Comparison of ENCODE assay signal across 18 cellular contexts in the genomic region with DNA sequence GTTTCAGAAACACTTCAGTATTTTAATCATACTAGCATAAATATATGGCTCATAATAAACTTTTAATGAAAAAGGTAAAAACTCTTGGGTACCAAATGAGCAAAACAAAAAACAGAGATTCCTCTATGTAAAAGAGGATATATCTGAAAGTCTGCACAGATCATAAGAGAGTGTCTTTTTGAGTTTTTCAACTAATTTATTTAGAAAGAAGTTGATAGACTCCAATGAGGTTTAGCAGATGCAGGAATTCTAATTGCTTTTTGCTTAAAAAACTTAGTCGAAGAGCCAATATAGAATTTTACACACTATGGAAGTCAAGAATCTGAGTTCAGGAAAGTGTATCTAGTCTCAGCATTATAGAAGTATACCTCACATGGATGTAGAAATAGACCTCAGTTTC. TPM values are rescaled to one million over a fixed set of nuclear protein-coding genes. Genes with fewer than 3 reads are reported as not detected.
DNase-seq lines count a peak whose midpoint lies in the region; ATAC-seq and TF ChIP-seq lines count a peak whose summit lies in the region.
"Had no signal": no experiment of that assay in that cellular context is flagged by ENCODE, and none has a peak within 500 bp of the region (broad histone marks: within the 10 kb centered on the region; RNA-seq: fewer than 3 reads in every experiment).

No MANE protein-coding gene starts in this region.

- H3K9me3 ChIP-seq in esophagus muscularis mucosa: no peaks in the 10 kb centered on the region
- H3K9me3 ChIP-seq in psoas muscle: no peaks in the 10 kb centered on the region
- H3K9me3 ChIP-seq: uterus had no signal

- 0 out of 2 replicates have a peak, but pooled peaks cover under 1% of the 10 kb centered on the region for H4K20me1 ChIP-seq in GM23338 (replicated peaks; ENCODE audit: insufficient read depth)

- no peak overlapping the region for H3K4me3 ChIP-seq in ACC112 (ENCODE audit: low read depth, low read length)
- H3K4me3 ChIP-seq in GM23338: no peak overlapping the region
- H3K4me3 ChIP-seq in esophagus muscularis mucosa: no peak overlapping the region
- H3K4me3 ChIP-seq in psoas muscle: peak overlapping the region; percentile 84
- H3K4me3 ChIP-seq: skin epidermis, uterus had no signal

- H3K27ac ChIP-seq in ACC112 (ENCODE audit: low read depth, low read length) (no peak overlapping the region), GM23338 (ENCODE audit: low read depth) (no peak overlapping the region), esophagus muscularis mucosa (replicated peaks in 1 of 4) (peak overlapping the region; percentile 95 to 98 (median 96)), psoas muscle (peak overlapping the region; percentile 99)
- H3K27ac ChIP-seq: VCaP had no signal

- 89% methylated on average over 1 of the region's 1 CpG for WGBS in esophagus muscularis mucosa
- WGBS in psoas muscle, 3 donors: 0 to 36% (median 0%) methylated on average over 1 of the region's 1 CpG

- H3K4me1 ChIP-seq in ACC112 (ENCODE audit: control insufficient read depth, insufficient read depth, low read length, unreplicated experiment) (peaks cover 34% of the 10 kb centered on the region), GM23338 (ENCODE audit: insufficient read depth) (peaks cover 48% of the 10 kb centered on the region), esophagus muscularis mucosa (peaks cover 14 to 45% (median 32%) of the 10 kb centered on the region in 4 donors), psoas muscle (peaks cover 32% of the 10 kb centered on the region)

- no peak overlapping the region for H3K27ac Mint-ChIP-seq in GM23338
- H3K27ac Mint-ChIP-seq in activated CD8-positive, alpha-beta memory T cell treated with anti-CD3 and anti-CD28 coated beads, Interleukin-2, amount 10 ng/mL, durations not matched to agents 7 days and 5 days: no peak overlapping the region
- H3K27ac Mint-ChIP-seq: CD4-positive, CD25-positive, alpha-beta regulatory T cell had no signal

- H2AFZ ChIP-seq in ACC112 (ENCODE audit: low read length, unreplicated experiment) (peak overlapping the region; percentile 32), GM23338 (no peak overlapping the region)

- no peak for TF ChIP-seq POLR2A in esophagus muscularis mucosa (IDR thresholded peaks at IDR 0.05; ENCODE audit: low read depth)

- CTCF ChIA-PET in activated CD8-positive, alpha-beta memory T cell treated with anti-CD3 and anti-CD28 coated beads, Interleukin-2, amount 10 ng/mL, durations not matched to agents 7 days and 5 days (lab: Charles Lee): no interaction called here

- peaks cover 19% of the 10 kb centered on the region for H3K27me3 Mint-ChIP-seq in GM23338 (ENCODE audit: insufficient read depth, low read depth, poor library complexity)
- peaks cover 23% of the 10 kb centered on the region for H3K27me3 Mint-ChIP-seq in activated CD8-positive, alpha-beta memory T cell treated with anti-CD3 and anti-CD28 coated beads, Interleukin-2, amount 10 ng/mL, durations not matched to agents 7 days and 5 days

- H3K4me3 Mint-ChIP-seq in GM23338: no peak overlapping the region
- H3K4me3 Mint-ChIP-seq in activated CD8-positive, alpha-beta memory T cell treated with anti-CD3 and anti-CD28 coated beads, Interleukin-2, amount 10 ng/mL, durations not matched to agents 7 days and 5 days: no peak overlapping the region

- peaks cover 11% of the 10 kb centered on the region for H3K79me2 ChIP-seq in ACC112 (ENCODE audit: control insufficient read depth, insufficient read depth, low read length, unreplicated experiment)
- peaks cover 9% of the 10 kb centered on the region for H3K79me2 ChIP-seq in GM23338 (replicated peaks; ENCODE audit: insufficient read depth)

- TF ChIP-seq EP300 in esophagus muscularis mucosa (IDR thresholded peaks at IDR 0.05): no peak

- no peaks in the 10 kb centered on the region; the same call in 2 of the 3 replicates for H3K9me3 Mint-ChIP-seq in GM23338
- no peaks in the 10 kb centered on the region for H3K9me3 Mint-ChIP-seq in activated CD8-positive, alpha-beta memory T cell treated with anti-CD3 and anti-CD28 coated beads, Interleukin-2, amount 10 ng/mL, durations not matched to agents 7 days and 5 days (ENCODE audit: low read depth)

- no peaks in the 10 kb centered on the region for H3K27me3 ChIP-seq in ACC112 (ENCODE audit: insufficient read depth, low read length)
- H3K27me3 ChIP-seq in GM23338 (ENCODE audit: insufficient read depth): no peaks in the 10 kb centered on the region
- no peaks in the 10 kb centered on the region for H3K27me3 ChIP-seq in esophagus muscularis mucosa
- H3K27me3 ChIP-seq in psoas muscle (ENCODE audit: insufficient read depth in 3 of 3, low read length in 2 of 3): no peaks in the 10 kb centered on the region
- H3K27me3 ChIP-seq: uterus had no signal

- no peak for TF ChIP-seq CTCF in GM23338 (conservative IDR thresholded peaks at IDR 0.05; ENCODE audit: low read depth in 2 of 2)
- no peak for TF ChIP-seq CTCF in esophagus muscularis mucosa (IDR thresholded peaks at IDR 0.05)
- no peak for TF ChIP-seq CTCF in psoas muscle (IDR thresholded peaks at IDR 0.05)

- H3K9me2 ChIP-seq in GM23338 (ENCODE audit: insufficient read depth): no peaks in the 10 kb centered on the region

- H3K36me3 ChIP-seq in ACC112 (ENCODE audit: insufficient read depth, low read length) (no peaks in the 10 kb centered on the region), GM23338 (ENCODE audit: insufficient read depth) (no peaks in the 10 kb centered on the region), esophagus muscularis mucosa (no peaks in the 10 kb centered on the region), psoas muscle (ENCODE audit: insufficient read depth in 1 of 2, low read depth in 1 of 2) (no peaks in the 10 kb centered on the region)
- H3K36me3 ChIP-seq: uterus had no signal

- peaks cover 4% of the 10 kb centered on the region; the same call in 1 of the 2 replicates for H3F3A ChIP-seq in GM23338 (replicated peaks; ENCODE audit: low read depth)

- intact Hi-C loops in esophagus muscularis mucosa (cut with DNase I) (loop anchor here (5.0 kb wide), 1 partner anchor 787 kb away; a partner anchor contains a TSS), psoas muscle (cut with DNase I) (loop anchor here in 1 of 2 donors (1.0 to 5.0 kb wide), 2 partner anchors 12 to 787 kb away; a partner anchor contains a TSS)

- peaks cover 40% of the 10 kb centered on the region for H3K4me1 Mint-ChIP-seq in GM23338
- peaks cover 29% of the 10 kb centered on the region for H3K4me1 Mint-ChIP-seq in activated CD8-positive, alpha-beta memory T cell treated with anti-CD3 and anti-CD28 coated beads, Interleukin-2, amount 10 ng/mL, durations not matched to agents 7 days and 5 days

- H3K4me2 ChIP-seq in GM23338: peak overlapping the region; percentile 11; the same call in 1 of the 2 replicates

- H3K36me3 Mint-ChIP-seq in GM23338 (ENCODE audit: low read depth): peaks cover 3% of the 10 kb centered on the region; the same call in 1 of the 3 replicates
- peaks cover 3% of the 10 kb centered on the region for H3K36me3 Mint-ChIP-seq in activated CD8-positive, alpha-beta memory T cell treated with anti-CD3 and anti-CD28 coated beads, Interleukin-2, amount 10 ng/mL, durations not matched to agents 7 days and 5 days
- H3K36me3 Mint-ChIP-seq: CD4-positive, CD25-positive, alpha-beta regulatory T cell had no signal

- ATAC-seq in GM23338: no peak
- no peak for ATAC-seq in psoas muscle
- no peak for ATAC-seq in activated CD8-positive, alpha-beta memory T cell treated with anti-CD3 and anti-CD28 coated beads, Interleukin-2, amount 10 ng/mL, durations not matched to agents 7 days and 5 days
- no peak for ATAC-seq in HG03521 (IDR thresholded peaks at IDR 0.05; ENCODE audit: unreplicated experiment)
- ATAC-seq: esophagus mucosa had no signal

- DNase-seq in GM23338 (ENCODE audit: low spot score) (no peak), esophagus muscularis mucosa (ENCODE audit: extremely low spot score) (no peak), psoas muscle (no peak), cerebellum (ENCODE audit: low spot score) (no peak)
- DNase-seq in activated CD8-positive, alpha-beta memory T cell treated with anti-CD3 and anti-CD28 coated beads, Interleukin-2, amount 10 ng/mL, durations not matched to agents 7 days and 5 days: no peak
- DNase-seq: activated gamma-delta T cell; CD4-positive, CD25-positive, alpha-beta regulatory T cell; dermis blood vessel endothelial cell; hypothalamus; NCI-H1436 treated with DMSO at 0.1 percent for 48 hours; stimulated activated naive CD4-positive, alpha-beta T cell; uterus had no signal

RNA-seq across cellular contexts. Expression of a gene that starts 3.4 kb away (rescaled TPM):
- total RNA-seq in GM23338 (2014; rRNA removed; shearing (Covaris generic)): 54.1 and 55.4 TPM in 2 replicates
- 26.1 and 28.8 TPM in 2 replicates for polyA plus RNA-seq in GM23338 (2016; fragmentation: Nextera tagmentation; extraction: Ambion mirVana)
- total RNA-seq in esophagus muscularis mucosa: 10 to 100 TPM; 23.5 to 39.7 (median 30.2) TPM
- total RNA-seq in psoas muscle: 10 to 100 TPM; 11.8 to 21.1 (median 16.9) TPM
- polyA plus RNA-seq in psoas muscle: 10 to 100 TPM in 1 of 3 donors, 1 to 10 TPM in 2; 9.6 to 16.0 (median 10.0) TPM
- 74.9 TPM for total RNA-seq in cerebellum
- 10 to 100 TPM; 42.2 to 65.2 TPM for total RNA-seq in activated CD8-positive, alpha-beta memory T cell treated with anti-CD3 and anti-CD28 coated beads, Interleukin-2, amount 10 ng/mL, durations not matched to agents 7 days and 5 days

RNA-seq across cellular contexts. Expression of a gene that starts 5.1 kb away (rescaled TPM):
- 2.3 and 3.5 TPM in 2 replicates for total RNA-seq in GM23338 (2014; rRNA removed; shearing (Covaris generic))
- polyA plus RNA-seq in GM23338 (2016; fragmentation: Nextera tagmentation; extraction: Ambion mirVana): 0.94 and 1.5 TPM in 2 replicates
- 1 to 10 TPM in 3 of 4 donors, under 1 TPM in 1; 0.50 to 2.9 (median 1.2) TPM for total RNA-seq in esophagus muscularis mucosa
- under 1 TPM; 0.15 to 0.79 (median 0.35) TPM for total RNA-seq in psoas muscle
- polyA plus RNA-seq in psoas muscle: under 1 TPM; 0.04 to 0.21 (median 0.11) TPM
- 8.8 TPM for total RNA-seq in cerebellum
- total RNA-seq in activated CD8-positive, alpha-beta memory T cell treated with anti-CD3 and anti-CD28 coated beads, Interleukin-2, amount 10 ng/mL, durations not matched to agents 7 days and 5 days: under 1 TPM; 0.26 to 0.29 TPM
- polyA plus RNA-seq: CD4-positive, CD25-positive, alpha-beta regulatory T cell; IgD-negative memory B cell had no signal

Comparison
In these comparisons a context has a peak if more than half of its experiments do, and no peak if none do; other contexts are left out.
1. H3K27ac ChIP-seq: peak in esophagus muscularis mucosa (4 of 4) and psoas muscle (single experiment); none in ACC112 (single experiment) and GM23338 (single experiment).